In the genomic region with DNA sequence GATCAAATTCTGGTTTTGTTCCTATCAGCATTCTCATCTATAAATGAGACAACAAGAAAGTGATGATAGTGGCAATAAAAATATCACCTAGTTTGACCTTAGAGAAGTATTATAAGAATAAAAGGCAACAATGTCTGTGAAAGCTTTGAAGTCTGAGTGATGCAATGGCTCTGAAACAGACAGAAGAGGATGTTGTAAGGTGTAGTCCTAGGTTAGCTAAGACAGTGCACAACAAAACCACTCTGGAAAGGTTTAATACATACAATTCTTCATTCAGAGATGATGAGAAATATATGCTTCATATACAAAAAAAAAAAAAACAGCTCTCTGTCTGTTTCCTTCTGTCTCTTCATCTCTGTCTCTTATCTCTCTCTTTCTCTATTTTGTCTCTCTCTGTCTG, we compare ENCODE assay signal across 36 cellular contexts.
"Had no signal": no experiment of that assay in that cellular context is flagged by ENCODE, and none has a peak within 500 bp of the region (broad histone marks: within the 10 kb centered on the region; RNA-seq: fewer than 3 reads in every experiment).

No MANE protein-coding gene starts in this region.

- FAIRE-seq: astrocyte, TTC549 had no signal

- H3K27me3 ChIP-seq: adrenal gland, body of pancreas, brain microvascular endothelial cell had no signal

- H3K4me1 Mint-ChIP-seq: activated B cell treated with CpG ODN at 0.5 μM for 24 hours; activated CD4-positive, alpha-beta T cell treated with anti-CD3 and anti-CD28 coated beads, Interleukin-2, amount 10 ng/mL, durations not matched to agents 24 days and 14 days; activated naive CD8-positive, alpha-beta T cell treated with anti-CD3 and anti-CD28 coated beads for 36 hours; activated T-helper 17 cell treated with anti-CD3 and anti-CD28 coated beads, Interleukin-2, amount 50 U/mL, for 72 hours had no signal

- H3K4me3 Mint-ChIP-seq: activated B cell treated with CpG ODN at 0.5 μM for 24 hours; activated CD4-positive, alpha-beta memory T cell treated with anti-CD3 and anti-CD28 coated beads for 36 hours; activated CD4-positive, alpha-beta T cell treated with anti-CD3 and anti-CD28 coated beads, Interleukin-2, amount 10 ng/mL, durations not matched to agents 24 days and 14 days; activated CD8-positive, alpha-beta T cell treated with anti-CD3 and anti-CD28 coated beads for 36 hours; activated naive CD4-positive, alpha-beta T cell treated with anti-CD3 and anti-CD28 coated beads for 36 hours; activated naive CD8-positive, alpha-beta T cell treated with anti-CD3 and anti-CD28 coated beads for 36 hours; activated T-cell treated with anti-CD3 and anti-CD28 coated beads, Interleukin-2, amount 50 U/mL, for 4 hours; activated T-cell treated with anti-CD3 and anti-CD28 coated beads, Interleukin-2, amount 50 U/mL, for 72 hours; activated T-helper 1 cell treated with anti-CD3 and anti-CD28 coated beads, Interleukin-12 subunit alpha, Interleukin-12 subunit beta, Interleukin-2, Interleukin-4 antibody, amounts not matched to agents 30 ng/mL and 10 ng/mL and 1 ng/mL, durations not matched to agents 14 hours and 24 hours and 36 hours; activated T-helper 17 cell treated with anti-CD3 and anti-CD28 coated beads, Interleukin-2, amount 50 U/mL, for 72 hours; T-helper 1 cell treated with Interleukin-12 subunit alpha and Interleukin-12 subunit beta and Interleukin-4 antibody, amounts not matched to agents 30 μg/mL and 1 μg/mL, for 36 hours; T-helper 2 cell treated with Interferon-gamma antibody and Interleukin-4, amounts not matched to agents 5 μg/mL and 100 μg/mL, for 36 hours had no signal

- H3K27me3 Mint-ChIP-seq: activated B cell treated with CpG ODN at 0.5 μM for 24 hours; activated CD4-positive, alpha-beta memory T cell treated with anti-CD3 and anti-CD28 coated beads for 36 hours; activated CD4-positive, alpha-beta T cell treated with anti-CD3 and anti-CD28 coated beads, Interleukin-2, amount 10 ng/mL, durations not matched to agents 24 days and 14 days; activated CD8-positive, alpha-beta T cell treated with anti-CD3 and anti-CD28 coated beads for 36 hours; activated naive CD8-positive, alpha-beta T cell treated with anti-CD3 and anti-CD28 coated beads for 36 hours; activated T-helper 17 cell treated with anti-CD3 and anti-CD28 coated beads, Interleukin-2, amount 50 U/mL, for 72 hours had no signal

- DNase-seq: activated B cell treated with CpG ODN at 0.5 μM for 24 hours; activated CD4-positive, alpha-beta memory T cell treated with anti-CD3 and anti-CD28 coated beads for 36 hours; activated CD4-positive, alpha-beta T cell treated with anti-CD3 and anti-CD28 coated beads for 4 hours; activated CD4-positive, alpha-beta T cell treated with anti-CD3 and anti-CD28 coated beads, Interleukin-2, amount 10 ng/mL, durations not matched to agents 24 days and 14 days; activated CD4-positive, alpha-beta T cell treated with anti-CD3 and anti-CD28 coated beads, Interleukin-2, amount 50 U/mL, for 1 hour; activated CD4-positive, alpha-beta T cell treated with anti-CD3 and anti-CD28 coated beads, Interleukin-2, amount 50 U/mL, for 4 hours; activated CD4-positive, CD25-positive, alpha-beta regulatory T cell treated with anti-CD3 and anti-CD28 coated beads, Interleukin-2, amount 50 U/mL, for 72 hours; activated CD8-positive, alpha-beta memory T cell treated with anti-CD3 and anti-CD28 coated beads, Interleukin-2, amount 50 U/mL, for 4 hours; activated CD8-positive, alpha-beta T cell treated with anti-CD3 and anti-CD28 coated beads for 36 hours; activated effector memory CD4-positive, alpha-beta T cell treated with anti-CD3 and anti-CD28 coated beads, Interleukin-2, amount 50 U/mL, for 16 hours; activated gamma-delta T cell treated with Interleukin-2 at 50 U/mL for 16 hours; activated naive CD4-positive, alpha-beta T cell; activated naive CD4-positive, alpha-beta T cell treated with anti-CD3 and anti-CD28 coated beads for 36 hours; activated naive CD4-positive, alpha-beta T cell treated with anti-CD3 and anti-CD28 coated beads, Interleukin-2, amount 50 U/mL, for 16 hours; activated naive CD8-positive, alpha-beta T cell treated with anti-CD3 and anti-CD28 coated beads for 36 hours; activated T-cell treated with anti-CD3 and anti-CD28 coated beads for 4 hours; activated T-cell treated with anti-CD3 and anti-CD28 coated beads, Interleukin-2, amount 50 U/mL, for 1 hour; activated T-cell treated with anti-CD3 and anti-CD28 coated beads, Interleukin-2, amount 50 U/mL, for 4 hours; activated T-cell treated with anti-CD3 and anti-CD28 coated beads, Interleukin-2, amount 50 U/mL, for 72 hours; adrenal gland; amniotic stem cell; aorta; body of pancreas; brain microvascular endothelial cell; central memory CD4-positive, alpha-beta T cell; T-helper 2 cell; T-helper 9 cell had no signal

- H3K4me3 ChIP-seq: adrenal gland, body of pancreas, breast epithelium had no signal

- H3K36me3 Mint-ChIP-seq: activated CD4-positive, alpha-beta memory T cell treated with anti-CD3 and anti-CD28 coated beads for 36 hours; activated naive CD4-positive, alpha-beta T cell treated with anti-CD3 and anti-CD28 coated beads, Interleukin-2, amount 50 U/mL, for 72 hours; activated naive CD8-positive, alpha-beta T cell treated with anti-CD3 and anti-CD28 coated beads for 36 hours had no signal

- H3K9me3 ChIP-seq: adrenal gland, body of pancreas had no signal

- H3K36me3 ChIP-seq: adrenal gland, brain microvascular endothelial cell, breast epithelium had no signal

- H3K27ac Mint-ChIP-seq: activated B cell treated with CpG ODN at 0.5 μM for 24 hours; activated CD4-positive, alpha-beta memory T cell treated with anti-CD3 and anti-CD28 coated beads for 36 hours; activated CD4-positive, alpha-beta T cell treated with anti-CD3 and anti-CD28 coated beads, Interleukin-2, amount 10 ng/mL, durations not matched to agents 24 days and 14 days; activated CD8-positive, alpha-beta T cell treated with anti-CD3 and anti-CD28 coated beads for 36 hours; activated naive CD4-positive, alpha-beta T cell treated with anti-CD3 and anti-CD28 coated beads for 36 hours; activated naive CD4-positive, alpha-beta T cell treated with anti-CD3 and anti-CD28 coated beads, Interleukin-2, amount 50 U/mL, for 72 hours; activated naive CD8-positive, alpha-beta T cell treated with anti-CD3 and anti-CD28 coated beads for 36 hours; activated T-cell treated with anti-CD3 and anti-CD28 coated beads, Interleukin-2, amount 50 U/mL, for 72 hours; activated T-helper 1 cell treated with anti-CD3 and anti-CD28 coated beads, Interleukin-12 subunit alpha, Interleukin-12 subunit beta, Interleukin-2, Interleukin-4 antibody, amounts not matched to agents 30 ng/mL and 10 ng/mL and 1 ng/mL, durations not matched to agents 14 hours and 24 hours and 36 hours; activated T-helper 17 cell treated with anti-CD3 and anti-CD28 coated beads, Interleukin-2, amount 50 U/mL, for 72 hours; T-helper 1 cell treated with Interleukin-12 subunit alpha and Interleukin-12 subunit beta and Interleukin-4 antibody, amounts not matched to agents 30 μg/mL and 1 μg/mL, for 36 hours; T-helper 2 cell treated with Interferon-gamma antibody and Interleukin-4, amounts not matched to agents 5 μg/mL and 100 μg/mL, for 36 hours had no signal

- H3K9me3 Mint-ChIP-seq: activated B cell treated with CpG ODN at 0.5 μM for 24 hours; activated CD4-positive, alpha-beta memory T cell treated with anti-CD3 and anti-CD28 coated beads for 36 hours; activated CD4-positive, alpha-beta T cell treated with anti-CD3 and anti-CD28 coated beads, Interleukin-2, amount 10 ng/mL, durations not matched to agents 24 days and 14 days; activated CD8-positive, alpha-beta T cell treated with anti-CD3 and anti-CD28 coated beads for 36 hours; activated naive CD4-positive, alpha-beta T cell treated with anti-CD3 and anti-CD28 coated beads for 36 hours; activated naive CD4-positive, alpha-beta T cell treated with anti-CD3 and anti-CD28 coated beads, Interleukin-2, amount 50 U/mL, for 72 hours; activated naive CD8-positive, alpha-beta T cell treated with anti-CD3 and anti-CD28 coated beads for 36 hours; activated T-cell treated with anti-CD3 and anti-CD28 coated beads, Interleukin-2, amount 50 U/mL, for 4 hours; activated T-helper 1 cell treated with anti-CD3 and anti-CD28 coated beads, Interleukin-12 subunit alpha, Interleukin-12 subunit beta, Interleukin-2, Interleukin-4 antibody, amounts not matched to agents 30 ng/mL and 10 ng/mL and 1 ng/mL, durations not matched to agents 14 hours and 24 hours and 36 hours; activated T-helper 17 cell treated with anti-CD3 and anti-CD28 coated beads, Interleukin-2, amount 50 U/mL, for 72 hours; T-helper 1 cell treated with Interleukin-12 subunit alpha and Interleukin-12 subunit beta and Interleukin-4 antibody, amounts not matched to agents 30 μg/mL and 1 μg/mL, for 36 hours; T-helper 2 cell treated with Interferon-gamma antibody and Interleukin-4, amounts not matched to agents 5 μg/mL and 100 μg/mL, for 36 hours had no signal

- H3K27ac ChIP-seq: adrenal gland, body of pancreas, brain microvascular endothelial cell, breast epithelium, VCaP had no signal
